Comparison of ENCODE assay signal across 20 cellular contexts in genomic region chr2:65706376-65706775, GRCh38.
"Had no signal": no experiment of that assay in that cellular context is flagged by ENCODE, and none has a peak within 500 bp of the region (broad histone marks: within the 10 kb centered on the region; RNA-seq: fewer than 3 reads in every experiment).

No MANE protein-coding gene starts in this region.

- DNase-seq: islet precursor cell; left ventricle myocardium inferior; mesendoderm; naive B cell; natural killer cell; ovary; right lobe of liver; stimulated activated CD4-positive, alpha-beta T cell treated with anti-CD3 and anti-CD28 coated beads, Interleukin-1b, Interleukin-23, amount 100 ng/mL, for 48 hours; stimulated activated CD4-positive, alpha-beta T cell treated with anti-CD3 and anti-CD28 coated beads, Interleukin-2, amount 100 ng/mL, for 48 hours; stimulated activated CD4-positive, alpha-beta T cell treated with anti-CD3 and anti-CD28 coated beads, Interleukin-4, amount 100 ng/mL, for 4 hours; stimulated activated CD8-positive, alpha-beta memory T cell treated with anti-CD3 and anti-CD28 coated beads, Interleukin-4, amount 100 ng/mL, for 48 hours; stimulated activated naive CD4-positive, alpha-beta T cell treated with Interleukin-2 at 50 U/mL for 16 hours; stimulated activated naive CD8-positive, alpha-beta T cell treated with anti-CD3 and anti-CD28 coated beads, Interleukin-15, amount 100 ng/mL, for 72 hours; substantia nigra; uterus had no signal

- ATAC-seq: natural killer cell; right lobe of liver; stimulated activated memory B cell treated with anti-CD40 and anti-IgM and Interleukin-4, amounts not matched to agents 10 μg/mL and 1 μg/mL and 100 μg/mL, for 72 hours; stimulated activated naive CD8-positive, alpha-beta T cell treated with anti-CD3 and anti-CD28 coated beads, Interleukin-15, amount 100 ng/mL, for 72 hours had no signal

- H3K4me3 ChIP-seq: left ventricle myocardium inferior, lung, ovary, right atrium auricular region, right lobe of liver, smooth muscle cell, tibial nerve, uterus had no signal

- H3K9me3 ChIP-seq: left ventricle myocardium inferior, ovary, right atrium auricular region, right lobe of liver, tibial nerve, uterus had no signal

- H3K4me2 ChIP-seq: smooth muscle cell had no signal

- H3K36me3 ChIP-seq: left ventricle myocardium inferior, ovary, right atrium auricular region, right lobe of liver, tibial nerve, uterus had no signal

- H3K4me1 ChIP-seq: left ventricle myocardium inferior, right atrium auricular region, right lobe of liver, tibial nerve, uterus had no signal

- H3K27me3 ChIP-seq: ovary, right atrium auricular region, right lobe of liver, tibial nerve, uterus had no signal

- H3K27ac ChIP-seq: left ventricle myocardium inferior, ovary, right atrium auricular region, right lobe of liver, tibial nerve, uterus had no signal
